25 cellular contexts compared by ENCODE assay signal in the genomic region with DNA sequence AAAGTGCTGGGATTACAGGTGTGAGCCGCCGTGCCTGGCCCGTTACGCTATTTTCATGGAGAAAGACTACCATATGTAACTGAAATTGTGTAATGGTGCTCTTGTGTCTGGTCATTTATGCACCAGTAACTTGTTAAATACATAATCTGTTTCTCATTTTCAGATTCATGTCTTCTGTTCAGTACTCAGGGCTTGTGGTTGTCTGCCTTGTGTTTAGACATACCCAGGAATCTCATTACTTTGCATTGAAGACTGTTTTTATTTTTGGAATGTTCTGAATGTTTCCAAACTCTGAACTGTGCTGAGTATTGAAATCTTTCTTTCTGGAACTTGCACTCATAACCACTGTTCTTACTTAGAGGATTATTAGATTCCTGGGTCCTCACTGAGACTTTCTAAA. TPM values are rescaled to one million over a fixed set of nuclear protein-coding genes. Genes with fewer than 3 reads are reported as not detected.
A peak's percentile ranks its signal among the peaks of the same experiment; 100 is the strongest.
DNase-seq lines count a peak whose midpoint lies in the region; ATAC-seq and TF ChIP-seq lines count a peak whose summit lies in the region.
"Had no signal": no experiment of that assay in that cellular context is flagged by ENCODE, and none has a peak within 500 bp of the region (broad histone marks: within the 10 kb centered on the region; RNA-seq: fewer than 3 reads in every experiment).

No MANE protein-coding gene starts in this region.

- 95 to 98% methylated on average over 4 of the region's 4 CpGs for WGBS in esophagus squamous epithelium, 2 donors

- H3K4me3 ChIP-seq in AG04449 (ENCODE audit: low read depth, low read length): no peak overlapping the region
- no peak overlapping the region for H3K4me3 ChIP-seq in ascending aorta
- H3K4me3 ChIP-seq in left lung: no peak overlapping the region
- no peak overlapping the region for H3K4me3 ChIP-seq in esophagus squamous epithelium
- H3K4me3 ChIP-seq: GM23338, Peyer's patch, prostate gland, SK-N-MC, tibial nerve had no signal

- H3K27me3 ChIP-seq in ascending aorta: no peaks in the 10 kb centered on the region
- no peaks in the 10 kb centered on the region for H3K27me3 ChIP-seq in left lung
- no peaks in the 10 kb centered on the region for H3K27me3 ChIP-seq in esophagus squamous epithelium
- H3K27me3 ChIP-seq: Peyer's patch, tibial nerve had no signal

- peaks cover 12 to 80% of the 10 kb centered on the region in 2 donors for H3K4me1 ChIP-seq in ascending aorta
- peaks cover 10 to 21% of the 10 kb centered on the region in 2 donors for H3K4me1 ChIP-seq in left lung
- peaks cover 4 to 32% (median 14%) of the 10 kb centered on the region in 3 donors for H3K4me1 ChIP-seq in esophagus squamous epithelium
- H3K4me1 ChIP-seq: prostate gland had no signal

- no peaks in the 10 kb centered on the region for H3K9me3 ChIP-seq in ascending aorta
- no peaks in the 10 kb centered on the region for H3K9me3 ChIP-seq in left lung
- no peaks in the 10 kb centered on the region for H3K9me3 ChIP-seq in esophagus squamous epithelium
- H3K9me3 ChIP-seq: Peyer's patch, prostate gland, tibial nerve had no signal

- POLR2A ChIA-PET in AG04449 (lab: Yijun Ruan, JAX): no interaction called here

- no peak for TF ChIP-seq CTCF in AG04449 (IDR thresholded peaks at IDR 0.05; ENCODE audit: insufficient read depth, low read length, missing control alignments)
- no peak for TF ChIP-seq CTCF in ascending aorta (IDR thresholded peaks at IDR 0.05)
- TF ChIP-seq CTCF in left lung (IDR thresholded peaks at IDR 0.05): no peak
- no peak for TF ChIP-seq CTCF in esophagus squamous epithelium (IDR thresholded peaks at IDR 0.05)

- intact Hi-C loops in ascending aorta (cut with DNase I) (no loop called here), left lung (cut with DNase I) (no loop called here), esophagus squamous epithelium (cut with DNase I) (no loop called here)

- peak overlapping the region; percentile 43 to 60 for H3K27ac ChIP-seq in ascending aorta
- H3K27ac ChIP-seq in left lung: no peak overlapping the region
- H3K27ac ChIP-seq in esophagus squamous epithelium: no peak overlapping the region
- H3K27ac ChIP-seq: epithelial cell of prostate, Peyer's patch, prostate gland, SK-N-MC, tibial nerve had no signal

- TF ChIP-seq POLR2A in esophagus squamous epithelium (IDR thresholded peaks at IDR 0.05): no peak

- ATAC-seq in GM19463 (IDR thresholded peaks at IDR 0.05; ENCODE audit: unreplicated experiment) (peak; percentile 37), left lung (peak; percentile 34), GM21360 (IDR thresholded peaks at IDR 0.05; ENCODE audit: unreplicated experiment) (no peak)
- ATAC-seq: activated T-helper 17 cell treated with anti-CD3 and anti-CD28 coated beads, Interleukin-2, amount 50 U/mL, for 72 hours; CD8-positive, alpha-beta T cell; GM23338; natural killer cell; stimulated activated naive B cell treated with anti-CD40 and anti-IgM and Interleukin-4, amounts not matched to agents 10 μg/mL and 1 μg/mL and 100 μg/mL, for 72 hours had no signal

- H3K36me3 ChIP-seq in ascending aorta (no peaks in the 10 kb centered on the region), left lung (no peaks in the 10 kb centered on the region), esophagus squamous epithelium (peaks cover 0 to 10% (median 0%) of the 10 kb centered on the region in 3 donors)
- H3K36me3 ChIP-seq: Peyer's patch, prostate gland, tibial nerve had no signal

- DNase-seq in AG04449 (ENCODE audit: low read depth, low spot score) (peak; percentile 76), ascending aorta (ENCODE audit: low spot score in 2 of 2) (no peak), left lung (no peak), esophagus squamous epithelium (lab: John Stamatoyannopoulos, UW) (no peak), NCI-H1436 treated with DMSO at 0.1 percent for 48 hours (lab: John Stamatoyannopoulos, UW) (no peak)
- no peak for DNase-seq in activated naive CD4-positive, alpha-beta T cell (lab: John Stamatoyannopoulos, UW)
- DNase-seq: activated CD4-positive, CD25-positive, alpha-beta regulatory T cell; activated CD8-positive, alpha-beta memory T cell treated with anti-CD3 and anti-CD28 coated beads for 24 hours; CD8-positive, alpha-beta T cell; head of caudate nucleus; immature natural killer cell; Kasumi-1; natural killer cell; NCI-H1105 treated with DMSO at 0.1 percent for 48 hours; NCI-H2171 treated with DMSO at 0.1 percent for 48 hours; Peyer's patch; stimulated activated naive B cell treated with anti-CD40 and anti-IgM and Interleukin-4, amounts not matched to agents 10 μg/mL and 1 μg/mL and 100 μg/mL, for 72 hours had no signal

- CTCF ChIA-PET in AG04449 (lab: Yijun Ruan, JAX): interaction anchor here (1.8 to 2.0 kb wide), 2 partner anchors 11 to 16 kb away, joined by 4 to 6 read pairs; no protein-coding TSS in a partner anchor

RNA-seq across cellular contexts. Expression of a gene that starts 52.8 kb away (rescaled TPM):
- total RNA-seq in ascending aorta (103 TPM), left lung (100 to 1,000 TPM in 1 of 2 donors, 10 to 100 TPM in 1; 75.7 to 105 TPM), esophagus squamous epithelium (100 to 1,000 TPM in 3 of 4 donors, 10 to 100 TPM in 1; 57.0 to 204 (median 157) TPM)

Comparison
In these comparisons a context has a peak if more than half of its experiments do, and no peak if none do; other contexts are left out.
1. H3K27ac ChIP-seq: peak in ascending aorta (2 of 2); none in left lung (0 of 2) and esophagus squamous epithelium (0 of 4).